In genomic region chr13:111209613-111210012, GRCh38 we compare ENCODE assay signal across 13 cellular contexts.
DNase-seq lines count a peak whose midpoint lies in the region; ATAC-seq and TF ChIP-seq lines count a peak whose summit lies in the region.
"Had no signal": no experiment of that assay in that cellular context is flagged by ENCODE, and none has a peak within 500 bp of the region (broad histone marks: within the 10 kb centered on the region; RNA-seq: fewer than 3 reads in every experiment).

No MANE protein-coding gene starts in this region.

- no peaks in the 10 kb centered on the region for H3K27me3 Mint-ChIP-seq in mesothelial cell of epicardium (ENCODE audit: low read depth)
- H3K27me3 Mint-ChIP-seq: activated CD8-positive, alpha-beta T cell treated with anti-CD3 and anti-CD28 coated beads for 36 hours had no signal

- WGBS in IMR-90 (ENCODE audit: extremely low coverage in 2 of 2, insufficient read length in 1 of 2), 2 experiments = 93% methylated on average over 8 of the region's 9 CpGs; no CpG with 5 or more reads in 1 of the 2 experiments

- in situ Hi-C loops in IMR-90 (cut with MboI; ENCODE audit: low sequenced_read_pairs) = no loop called here

- H3K79me1 ChIP-seq in IMR-90 (ENCODE audit: low read depth in 1 of 2, low read length in 2 of 2) = peaks cover 33 to 82% of the 10 kb centered on the region in 2 experiments

- peaks cover 32% of the 10 kb centered on the region for H4K20me1 ChIP-seq in IMR-90 (ENCODE audit: insufficient read depth, low read length)

- no peak for TF ChIP-seq RAD21 in IMR-90 (IDR thresholded peaks at IDR 0.05; ENCODE audit: low read length)

- peaks cover 51% of the 10 kb centered on the region for H3K4me1 Mint-ChIP-seq in mesothelial cell of epicardium

- H3K27ac ChIP-seq in IMR-90 (ENCODE audit: insufficient read depth, low read length) (peak overlapping the region; percentile 49; the same call in 1 of the 2 replicates), dorsolateral prefrontal cortex (peak overlapping the region in 58 of 59 donors; percentile 23 to 94 (median 85)), thoracic aorta (peak overlapping the region; percentile 47 to 68)
- H3K27ac ChIP-seq: cardiac muscle cell, prostate gland had no signal

- no peak for TF ChIP-seq POLR2A in IMR-90 (IDR thresholded peaks at IDR 0.05; ENCODE audit: low read depth, low read length)

- ATAC-seq in IMR-90 (ENCODE audit: low read depth) (no peak), thoracic aorta (ENCODE audit: insufficient number of reproducible peaks, low FRiP score, low read depth) (no peak)
- ATAC-seq: activated CD8-positive, alpha-beta T cell treated with anti-CD3 and anti-CD28 coated beads for 36 hours had no signal

- intact Hi-C loops in IMR-90 (cut with micrococcal nuclease) (loop anchor here (2.0 kb wide), 1 partner anchor 295 kb away; the partner anchor contains the start of gene ANKRD10), dorsolateral prefrontal cortex (cut with DNase I) (loop anchor here (2.0 to 10.0 kb wide), 5 partner anchors 32 to 495 kb away; partner anchors contain the start of genes ANKRD10 (in 1 of the 2) and ING1 (in 1 of the 2))

- H3K9me3 Mint-ChIP-seq in mesothelial cell of epicardium = no peaks in the 10 kb centered on the region
- H3K9me3 Mint-ChIP-seq: activated CD8-positive, alpha-beta T cell treated with anti-CD3 and anti-CD28 coated beads for 36 hours had no signal

- TF ChIP-seq CTCF in IMR-90 (conservative IDR thresholded peaks at IDR 0.05; ENCODE audit: low read depth, low read length) (no peak), dorsolateral prefrontal cortex (IDR thresholded peaks at IDR 0.05 in 54 of 56, conservative IDR thresholded peaks at IDR 0.05 in 2 of 56; ENCODE audit: low read depth in 1 of 56, partially characterized antibody in 56 of 56) (peak in 3 of 56 donors; percentile 6 to 15 (median 8)), mesothelial cell of epicardium (IDR thresholded peaks at IDR 0.05; ENCODE audit: unreplicated experiment) (no peak), thoracic aorta (IDR thresholded peaks at IDR 0.05) (no peak)

- no peak overlapping the region for H3K9ac ChIP-seq in IMR-90 (ENCODE audit: low read depth, low read length)

- BruUV-seq in IMR-90 (replicated peaks; lab: Mats Ljungman, UMichigan) = no TSS peak

- H3K4me3 ChIP-seq in IMR-90 (ENCODE audit: insufficient read depth, low read depth, low read length) (no peak overlapping the region), dorsolateral prefrontal cortex (peak overlapping the region; percentile 11 to 81 (median 53)), thoracic aorta (peak overlapping the region; percentile 45)
- H3K4me3 ChIP-seq: cardiac muscle cell, prostate gland had no signal

- dilution Hi-C loops in IMR-90 (cut with HindIII; ENCODE audit: low sequenced_read_pairs, unreplicated experiment) = no loop called here

- H3K36me3 ChIP-seq in IMR-90 (ENCODE audit: control insufficient read depth, insufficient read depth, low read length) = peaks cover 4% of the 10 kb centered on the region; the same call in 1 of the 2 replicates
- no peaks in the 10 kb centered on the region for H3K36me3 ChIP-seq in thoracic aorta
- H3K36me3 ChIP-seq: cardiac muscle cell, prostate gland had no signal

- POLR2A ChIA-PET in IMR-90 (lab: Charles Lee; ENCODE audit: unreplicated experiment) = no interaction called here

- peak overlapping the region; percentile 89; the same call in 1 of the 2 replicates for H2AK5ac ChIP-seq in IMR-90 (ENCODE audit: low read depth, low read length)

- peaks cover 3% of the 10 kb centered on the region for H3K36me3 Mint-ChIP-seq in mesothelial cell of epicardium

- peak overlapping the region; percentile 18; the same call in 1 of the 2 replicates for H3K14ac ChIP-seq in IMR-90 (replicated peaks; ENCODE audit: low read depth, low read length)

- peak overlapping the region; percentile 14; the same call in 1 of the 2 replicates for H4K5ac ChIP-seq in IMR-90 (ENCODE audit: low read depth, low read length)

- H3K18ac ChIP-seq in IMR-90 (ENCODE audit: low read depth, low read length) = peak overlapping the region; percentile 84; the same call in 1 of the 2 replicates

- DNase-seq in IMR-90 (no peak), dorsolateral prefrontal cortex (peak in 5 of 10 donors; percentile 43 to 69 (median 62)), mesothelial cell of epicardium (ENCODE audit: low spot score in 2 of 2, unreplicated experiment in 2 of 2) (no peak), thoracic aorta (ENCODE audit: low spot score) (no peak), AML-193 (lab: John Stamatoyannopoulos, UW) (no peak), AG08396 (ENCODE audit: low spot score) (no peak)
- DNase-seq in stimulated activated CD4-positive, alpha-beta T cell treated with anti-CD3 and anti-CD28 coated beads, Interleukin-2, amount 100 ng/mL, for 48 hours = no peak
- DNase-seq: activated CD8-positive, alpha-beta T cell treated with anti-CD3 and anti-CD28 coated beads for 36 hours; activated effector memory CD4-positive, alpha-beta T cell treated with anti-CD3 and anti-CD28 coated beads, Interleukin-2, amount 50 U/mL, for 16 hours; Right ventricle myocardium superior; stimulated activated CD4-positive, alpha-beta T cell treated with anti-CD3 and anti-CD28 coated beads, Interleukin-2, amount 100 ng/mL, for 24 hours had no signal

- peak overlapping the region; percentile 4; the same call in 1 of the 2 replicates for H4K91ac ChIP-seq in IMR-90 (ENCODE audit: insufficient read depth, low read depth, low read length)

- CTCF ChIA-PET in IMR-90 (lab: Yijun Ruan, JAX) = no interaction called here

- H3K4me2 ChIP-seq in IMR-90 (ENCODE audit: low read depth, low read length) = peak overlapping the region; percentile 91

- peaks cover 30% of the 10 kb centered on the region for H3K9me1 ChIP-seq in IMR-90 (ENCODE audit: insufficient read depth, low read length)

- H3K27me3 ChIP-seq in IMR-90 (ENCODE audit: control insufficient read depth, insufficient read depth, low read length) = no peaks in the 10 kb centered on the region
- H3K27me3 ChIP-seq in dorsolateral prefrontal cortex = no peaks in the 10 kb centered on the region
- H3K27me3 ChIP-seq in thoracic aorta (replicated peaks; ENCODE audit: insufficient read depth) = no peaks in the 10 kb centered on the region
- H3K27me3 ChIP-seq: cardiac muscle cell had no signal

- H3K56ac ChIP-seq in IMR-90 (ENCODE audit: extremely low read depth, insufficient read depth, low read length) = no peak overlapping the region

- peak overlapping the region; percentile 74 for H3K4ac ChIP-seq in IMR-90 (ENCODE audit: low read depth, low read length)

- peak overlapping the region; percentile 37; the same call in 1 of the 3 replicates for H2BK15ac ChIP-seq in IMR-90 (ENCODE audit: low read depth, low read length)

- no peak overlapping the region for H2AK9ac ChIP-seq in IMR-90 (replicated peaks; ENCODE audit: low read depth, low read length, poor library complexity)

- no peaks in the 10 kb centered on the region for H3K9me3 ChIP-seq in IMR-90 (ENCODE audit: control insufficient read depth, insufficient read depth, low read length)
- H3K9me3 ChIP-seq in thoracic aorta = no peaks in the 10 kb centered on the region
- H3K9me3 ChIP-seq: prostate gland had no signal

- H3K4me3 Mint-ChIP-seq in mesothelial cell of epicardium = no peak overlapping the region
- H3K4me3 Mint-ChIP-seq: activated CD8-positive, alpha-beta T cell treated with anti-CD3 and anti-CD28 coated beads for 36 hours had no signal

- peak overlapping the region; percentile 47; the same call in 1 of the 2 replicates for H3K23ac ChIP-seq in IMR-90 (ENCODE audit: low read depth, low read length)

- H3K4me1 ChIP-seq in IMR-90 (ENCODE audit: control insufficient read depth, insufficient read depth, low read length) = peaks cover 18% of the 10 kb centered on the region
- peaks cover 33 to 91% of the 10 kb centered on the region in 2 donors for H3K4me1 ChIP-seq in thoracic aorta (ENCODE audit: control insufficient read depth in 1 of 2, low read depth in 2 of 2)

- H2AFZ ChIP-seq in IMR-90 (replicated peaks; ENCODE audit: low read length, poor library complexity) = no peak overlapping the region

- H4K8ac ChIP-seq in IMR-90 (ENCODE audit: low read depth in 2 of 2, low read length in 2 of 2) = peak overlapping the region; percentile 2 to 50; a peak in 2 of 4 replicates

- peak overlapping the region; percentile 35 for H2BK20ac ChIP-seq in IMR-90 (ENCODE audit: low read depth, low read length)

- H2BK5ac ChIP-seq in IMR-90 (ENCODE audit: low read depth, low read length, poor library complexity, severe bottlenecking) = peak overlapping the region; percentile 87

- peak overlapping the region; percentile 90 for H3K27ac Mint-ChIP-seq in mesothelial cell of epicardium
- H3K27ac Mint-ChIP-seq: activated CD8-positive, alpha-beta T cell treated with anti-CD3 and anti-CD28 coated beads for 36 hours had no signal

- peak overlapping the region; percentile 42 for H2BK120ac ChIP-seq in IMR-90 (ENCODE audit: low read depth, low read length)

TF ChIP-seq in IMR-90, 13 proteins besides CTCF, POLR2A, EP300 and RAD21:
- TF ChIP-seq FOS (IDR thresholded peaks at IDR 0.05; ENCODE audit: low read depth, low read length) (no peak), ELK1 (IDR thresholded peaks at IDR 0.05; ENCODE audit: borderline replicate concordance, low read depth, low read length) (no peak), MXI1 (IDR thresholded peaks at IDR 0.05; ENCODE audit: borderline replicate concordance, low read depth, low read length) (no peak)
